25 cellular contexts compared by ENCODE assay signal in the genomic region with DNA sequence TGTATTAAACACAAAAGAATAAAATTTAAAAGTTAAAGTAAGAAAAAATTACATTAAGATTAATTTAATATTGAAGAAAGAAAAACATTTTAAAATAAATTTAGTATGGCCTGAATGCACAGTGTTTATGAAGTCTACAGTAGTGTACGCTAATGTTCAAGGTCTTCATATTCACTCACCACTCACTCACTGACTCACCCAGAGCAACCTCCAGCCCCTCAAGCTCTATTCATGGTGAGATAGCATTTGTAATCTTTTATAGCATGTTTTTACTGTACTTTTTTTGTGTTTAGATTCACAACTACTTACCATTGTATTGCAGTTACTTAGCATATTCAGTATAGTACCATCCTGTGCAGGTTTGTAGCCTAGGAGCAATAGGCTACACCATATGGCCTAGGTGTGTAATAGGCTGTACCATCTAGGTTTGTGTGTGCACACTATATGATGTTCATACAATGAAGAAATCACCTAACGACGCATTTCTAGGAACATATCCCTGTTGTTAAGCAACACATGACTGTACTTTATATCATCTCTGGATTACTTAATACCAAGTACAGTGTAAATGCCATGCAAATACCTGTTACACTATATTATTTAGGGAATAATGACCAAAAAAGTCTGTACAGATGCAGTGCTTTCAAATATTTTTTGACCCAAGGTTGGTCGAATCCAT.
"Had no signal": no experiment of that assay in that cellular context is flagged by ENCODE, and none has a peak within 500 bp of the region (broad histone marks: within the 10 kb centered on the region; RNA-seq: fewer than 3 reads in every experiment).

No MANE protein-coding gene starts in this region.

- H3K27me3 Mint-ChIP-seq: activated naive CD4-positive, alpha-beta T cell treated with anti-CD3 and anti-CD28 coated beads, Interleukin-2, amount 10 ng/mL, durations not matched to agents 7 days and 5 days; activated naive CD8-positive, alpha-beta T cell treated with anti-CD3 and anti-CD28 coated beads, Interleukin-2, amount 50 U/mL, for 24 hours; brain; effector memory CD8-positive, alpha-beta T cell; progenitor cell of endocrine pancreas; stimulated activated naive CD8-positive, alpha-beta T cell treated with anti-CD3 and anti-CD28 coated beads, Interleukin-15, Interleukin-2, amounts not matched to agents 100 ng/mL and 50 ng/mL, for 24 hours had no signal

- H3K9me3 ChIP-seq: left lung, right atrium auricular region, thyroid gland had no signal

- H3K4me1 Mint-ChIP-seq: WTC11 had no signal

- H3K27me3 ChIP-seq: left lung, right atrium auricular region, thyroid gland had no signal

- H3K27ac Mint-ChIP-seq: activated naive CD4-positive, alpha-beta T cell treated with anti-CD3 and anti-CD28 coated beads, Interleukin-2, amount 10 ng/mL, durations not matched to agents 7 days and 5 days; activated naive CD8-positive, alpha-beta T cell treated with anti-CD3 and anti-CD28 coated beads, Interleukin-2, amount 50 U/mL, for 24 hours; natural killer cell; progenitor cell of endocrine pancreas; stimulated activated naive CD8-positive, alpha-beta T cell treated with anti-CD3 and anti-CD28 coated beads, Interleukin-15, Interleukin-2, amounts not matched to agents 100 ng/mL and 50 ng/mL, for 24 hours; T-helper 2 cell treated with Interferon-gamma antibody and Interleukin-4, amounts not matched to agents 5 μg/mL and 100 μg/mL, for 36 hours had no signal

- H3K4me3 ChIP-seq: left lung, right atrium auricular region, thyroid gland had no signal

- ATAC-seq: activated naive CD8-positive, alpha-beta T cell treated with anti-CD3 and anti-CD28 coated beads, Interleukin-2, amount 50 U/mL, for 24 hours; effector memory CD8-positive, alpha-beta T cell; left lung; natural killer cell; SK-N-SH treated with all-trans-retinoic acid at 6 μM for 48 hours; WTC11 had no signal

- H3K4me3 Mint-ChIP-seq: activated naive CD4-positive, alpha-beta T cell treated with anti-CD3 and anti-CD28 coated beads, Interleukin-2, amount 10 ng/mL, durations not matched to agents 7 days and 5 days; activated naive CD8-positive, alpha-beta T cell treated with anti-CD3 and anti-CD28 coated beads, Interleukin-2, amount 50 U/mL, for 24 hours; brain; effector memory CD8-positive, alpha-beta T cell; immature natural killer cell; mesothelial cell of epicardium; natural killer cell; stimulated activated naive CD8-positive, alpha-beta T cell treated with anti-CD3 and anti-CD28 coated beads, Interleukin-15, Interleukin-2, amounts not matched to agents 100 ng/mL and 50 ng/mL, for 24 hours; T-helper 2 cell treated with Interferon-gamma antibody and Interleukin-4, amounts not matched to agents 5 μg/mL and 100 μg/mL, for 36 hours; WTC11 had no signal

- H3K36me3 Mint-ChIP-seq: natural killer cell had no signal

- DNase-seq: activated CD4-positive, alpha-beta T cell treated with anti-CD3 and anti-CD28 coated beads, Interleukin-2, amount 50 U/mL, for 4 hours; activated CD8-positive, alpha-beta memory T cell treated with anti-CD3 and anti-CD28 coated beads for 24 hours; activated CD8-positive, alpha-beta memory T cell treated with anti-CD3 and anti-CD28 coated beads, Interleukin-2, amount 50 U/mL, for 4 hours; activated effector memory CD4-positive, alpha-beta T cell treated with Interleukin-2 at 50 U/mL for 16 hours; activated naive CD4-positive, alpha-beta T cell treated with anti-CD3 and anti-CD28 coated beads, Interleukin-2, amount 10 ng/mL, durations not matched to agents 7 days and 5 days; activated naive CD8-positive, alpha-beta T cell treated with anti-CD3 and anti-CD28 coated beads, Interleukin-2, amount 50 U/mL, for 24 hours; activated T-cell treated with anti-CD3 and anti-CD28 coated beads, Interleukin-2, amount 50 U/mL, for 48 hours; anterior cingulate cortex; central memory CD4-positive, alpha-beta T cell; dermis blood vessel endothelial cell; effector memory CD8-positive, alpha-beta T cell; immature natural killer cell; kidney glomerular epithelial cell; left lung; natural killer cell; substantia nigra; thyroid gland had no signal

- H3K27ac ChIP-seq: left lung, right atrium auricular region had no signal

- H3K9me3 Mint-ChIP-seq: activated naive CD4-positive, alpha-beta T cell treated with anti-CD3 and anti-CD28 coated beads, Interleukin-2, amount 10 ng/mL, durations not matched to agents 7 days and 5 days; activated naive CD8-positive, alpha-beta T cell treated with anti-CD3 and anti-CD28 coated beads, Interleukin-2, amount 50 U/mL, for 24 hours; brain; effector memory CD8-positive, alpha-beta T cell; immature natural killer cell; mesothelial cell of epicardium; natural killer cell; stimulated activated naive CD8-positive, alpha-beta T cell treated with anti-CD3 and anti-CD28 coated beads, Interleukin-15, Interleukin-2, amounts not matched to agents 100 ng/mL and 50 ng/mL, for 24 hours; T-helper 2 cell treated with Interferon-gamma antibody and Interleukin-4, amounts not matched to agents 5 μg/mL and 100 μg/mL, for 36 hours; WTC11 had no signal
